ENCODE assay signal across 12 cellular contexts in genomic region chr3:57093489-57093888, GRCh38. TPM values are rescaled to one million over a fixed set of nuclear protein-coding genes. Genes with fewer than 3 reads are reported as not detected.
"Had no signal": no experiment of that assay in that cellular context is flagged by ENCODE, and none has a peak within 500 bp of the region (broad histone marks: within the 10 kb centered on the region; RNA-seq: fewer than 3 reads in every experiment).

No MANE protein-coding gene starts in this region.

- FAIRE-seq: TTC549 had no signal

- H3K27ac ChIP-seq: lower lobe of right lung, neutrophil, upper lobe of left lung had no signal

- H3K9me3 ChIP-seq: lower lobe of right lung, neutrophil, upper lobe of left lung had no signal

- DNase-seq: activated CD4-positive, CD25-positive, alpha-beta regulatory T cell; activated naive CD4-positive, alpha-beta T cell treated with anti-CD3 and anti-CD28 coated beads, Interleukin-2, amount 50 U/mL, for 16 hours; immature natural killer cell; lower lobe of right lung; midbrain; naive B cell; stimulated activated naive B cell treated with anti-CD40 and anti-IgM and Interleukin-4, amounts not matched to agents 10 μg/mL and 1 μg/mL and 100 μg/mL, for 72 hours; substantia nigra; T-helper 17 cell; upper lobe of left lung had no signal

- H3K4me1 ChIP-seq: lower lobe of right lung, upper lobe of left lung had no signal

- H3K36me3 ChIP-seq: lower lobe of right lung, neutrophil, upper lobe of left lung had no signal

- H3K4me3 ChIP-seq: upper lobe of left lung had no signal

- H3K27me3 ChIP-seq: neutrophil, upper lobe of left lung had no signal

- ATAC-seq: lower lobe of right lung; stimulated activated naive B cell treated with anti-CD40 and anti-IgM and Interleukin-4, amounts not matched to agents 10 μg/mL and 1 μg/mL and 100 μg/mL, for 72 hours; T-helper 17 cell had no signal

RNA-seq across cellular contexts. Expression of gene SPATA12, which starts 33.0 kb away (rescaled TPM):
- total RNA-seq: T-helper 17 cell had no signal
- polyA plus RNA-seq: immature natural killer cell had no signal
